ENCODE assay signal across 12 cellular contexts in the genomic region with DNA sequence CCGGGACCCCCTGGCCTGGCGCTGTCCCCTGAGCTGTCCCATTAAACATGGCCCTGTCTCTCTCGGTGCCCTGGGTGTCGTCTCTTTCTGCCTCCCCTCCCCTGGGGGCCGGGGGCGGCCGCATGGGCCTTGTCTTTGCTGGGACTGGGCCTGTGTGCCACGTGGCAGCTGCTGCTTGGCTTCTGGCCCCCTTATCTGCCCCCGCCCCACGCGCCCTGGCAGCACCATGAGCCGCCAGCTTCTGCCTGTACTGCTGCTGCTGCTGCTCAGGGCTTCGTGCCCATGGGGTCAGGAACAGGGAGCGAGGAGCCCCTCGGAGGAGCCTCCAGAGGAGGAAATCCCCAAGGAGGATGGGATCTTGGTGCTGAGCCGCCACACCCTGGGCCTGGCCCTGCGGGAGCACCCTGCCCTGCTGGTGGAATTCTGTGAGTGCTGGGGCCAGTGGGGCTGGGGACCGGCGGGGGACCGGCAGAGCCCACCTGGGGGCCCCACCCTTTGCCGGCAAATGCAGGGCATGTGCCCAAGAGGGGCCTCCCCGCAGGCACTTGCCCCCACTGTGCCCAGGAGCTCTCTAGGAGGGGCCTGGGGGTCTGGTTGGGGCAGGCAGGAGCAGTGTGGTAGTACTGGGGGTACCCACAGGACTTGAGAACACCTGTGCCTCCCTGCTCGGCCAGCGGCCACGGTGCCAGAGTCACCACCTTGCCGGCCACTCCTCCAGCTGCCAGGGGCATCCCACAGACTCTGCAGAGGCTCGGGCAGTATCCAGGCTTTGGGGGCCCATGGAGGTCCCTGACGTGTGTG. TPM values are rescaled to one million over a fixed set of nuclear protein-coding genes. Genes with fewer than 3 reads are reported as not detected.
"Had no signal": no experiment of that assay in that cellular context is flagged by ENCODE, and none has a peak within 500 bp of the region (broad histone marks: within the 10 kb centered on the region; RNA-seq: fewer than 3 reads in every experiment).

A gene with protein sequence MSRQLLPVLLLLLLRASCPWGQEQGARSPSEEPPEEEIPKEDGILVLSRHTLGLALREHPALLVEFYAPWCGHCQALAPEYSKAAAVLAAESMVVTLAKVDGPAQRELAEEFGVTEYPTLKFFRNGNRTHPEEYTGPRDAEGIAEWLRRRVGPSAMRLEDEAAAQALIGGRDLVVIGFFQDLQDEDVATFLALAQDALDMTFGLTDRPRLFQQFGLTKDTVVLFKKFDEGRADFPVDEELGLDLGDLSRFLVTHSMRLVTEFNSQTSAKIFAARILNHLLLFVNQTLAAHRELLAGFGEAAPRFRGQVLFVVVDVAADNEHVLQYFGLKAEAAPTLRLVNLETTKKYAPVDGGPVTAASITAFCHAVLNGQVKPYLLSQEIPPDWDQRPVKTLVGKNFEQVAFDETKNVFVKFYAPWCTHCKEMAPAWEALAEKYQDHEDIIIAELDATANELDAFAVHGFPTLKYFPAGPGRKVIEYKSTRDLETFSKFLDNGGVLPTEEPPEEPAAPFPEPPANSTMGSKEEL (plus strand): TSS at position 221 of the 801 bp plus-strand sequence. CDS start 6 bp downstream, at position 227.

- H3K27ac ChIP-seq: coronary artery, SJSA1, skin epidermis, transverse colon had no signal

- DNase-seq: activated CD4-positive, alpha-beta memory T cell treated with anti-CD3 and anti-CD28 coated beads, Interleukin-2, amount 10 ng/mL, durations not matched to agents 7 days and 5 days; activated CD4-positive, alpha-beta T cell treated with anti-CD3 and anti-CD28 coated beads for 1 hour; activated gamma-delta T cell treated with Interleukin-2 at 50 U/mL for 16 hours; activated T-cell treated with anti-CD3 and anti-CD28 coated beads, Interleukin-2, amount 50 U/mL, for 48 hours; effector CD8-positive, alpha-beta T cell; SW 1271; T-helper 9 cell; transverse colon had no signal

- H3K4me3 ChIP-seq: coronary artery, SJSA1, skin epidermis, transverse colon had no signal

- H3K4me1 ChIP-seq: SJSA1 had no signal

- H3K36me3 ChIP-seq: transverse colon had no signal

- H3K9me3 ChIP-seq: transverse colon had no signal

RNA-seq across cellular contexts. Expression of the gene that starts here (rescaled TPM):
- total RNA-seq: activated CD4-positive, alpha-beta memory T cell treated with anti-CD3 and anti-CD28 coated beads, Interleukin-2, amount 10 ng/mL, durations not matched to agents 7 days and 5 days; lung microvascular endothelial cell; SJSA1 had no signal
